ENCODE assay signal across 1 cellular context in the genomic region with DNA sequence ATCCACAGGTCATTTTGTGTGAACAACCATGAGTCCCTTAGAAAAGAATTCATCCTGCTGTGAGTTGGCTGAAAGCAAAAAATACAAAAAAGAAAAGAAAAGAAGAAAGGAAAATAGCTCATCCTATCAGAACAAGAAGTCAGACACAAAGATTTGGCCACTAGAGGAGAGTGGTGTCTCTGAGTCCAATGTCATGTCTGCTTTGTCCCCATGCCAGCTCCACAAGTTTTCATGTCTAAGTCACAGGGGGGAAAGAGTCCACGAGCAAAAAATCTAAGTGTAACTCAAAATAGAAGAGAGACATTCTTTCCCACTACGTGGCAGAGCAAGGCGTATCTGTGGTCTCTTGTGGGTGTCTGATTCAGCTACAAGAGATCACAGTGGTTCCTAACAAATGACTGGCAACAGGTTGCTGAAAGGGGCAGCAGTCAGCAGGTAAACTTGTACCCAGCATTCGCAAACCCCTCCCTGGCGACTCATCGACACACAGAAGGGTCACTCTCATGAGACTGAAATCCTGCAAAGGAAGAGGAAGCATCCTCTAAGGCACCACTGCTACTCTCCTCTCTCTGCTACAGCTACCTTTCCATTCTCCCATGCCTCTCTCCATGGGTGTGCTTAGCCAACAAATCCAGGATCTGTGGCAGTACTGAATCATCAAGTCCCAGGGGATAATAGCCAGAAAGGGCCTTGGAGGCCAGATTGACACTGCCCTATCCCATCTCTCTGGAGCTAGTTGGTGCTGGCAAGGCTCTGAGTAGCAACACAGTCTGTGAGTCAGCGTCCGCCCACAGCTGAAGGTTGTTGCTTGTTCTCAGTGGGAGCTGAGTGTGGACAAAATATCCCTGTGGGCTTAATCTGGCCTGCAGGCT.
TF ChIP-seq lines count a peak whose summit lies in the region.

No MANE protein-coding gene starts in this region.

TF ChIP-seq in IMR-90, 13 proteins besides CTCF, POLR2A, EP300 and RAD21:
- TF ChIP-seq FOS (IDR thresholded peaks at IDR 0.05; ENCODE audit: low read depth, low read length), result peak; percentile 71
- TF ChIP-seq BHLHE40 (IDR thresholded peaks at IDR 0.05; ENCODE audit: low read depth, low read length), result peak; percentile 34; the same call in 1 of the 2 replicates
- TF ChIP-seq MXI1 (IDR thresholded peaks at IDR 0.05; ENCODE audit: borderline replicate concordance, low read depth, low read length), result no peak
- peak; percentile 49 for TF ChIP-seq RCOR1 (IDR thresholded peaks at IDR 0.05; ENCODE audit: insufficient replicate concordance, low read length)
- TF ChIP-seq RFX5 (IDR thresholded peaks at IDR 0.05; ENCODE audit: low read depth, low read length), result no peak
- no peak for TF ChIP-seq NFE2L2 (IDR thresholded peaks at IDR 0.05; ENCODE audit: low read depth, low read length)
- no peak for TF ChIP-seq MAZ (IDR thresholded peaks at IDR 0.05; ENCODE audit: borderline replicate concordance, low read depth, low read length)
- peak; percentile 33 for TF ChIP-seq SMC3 (IDR thresholded peaks at IDR 0.05; ENCODE audit: low read depth, low read length)
- TF ChIP-seq, protein P1, sequence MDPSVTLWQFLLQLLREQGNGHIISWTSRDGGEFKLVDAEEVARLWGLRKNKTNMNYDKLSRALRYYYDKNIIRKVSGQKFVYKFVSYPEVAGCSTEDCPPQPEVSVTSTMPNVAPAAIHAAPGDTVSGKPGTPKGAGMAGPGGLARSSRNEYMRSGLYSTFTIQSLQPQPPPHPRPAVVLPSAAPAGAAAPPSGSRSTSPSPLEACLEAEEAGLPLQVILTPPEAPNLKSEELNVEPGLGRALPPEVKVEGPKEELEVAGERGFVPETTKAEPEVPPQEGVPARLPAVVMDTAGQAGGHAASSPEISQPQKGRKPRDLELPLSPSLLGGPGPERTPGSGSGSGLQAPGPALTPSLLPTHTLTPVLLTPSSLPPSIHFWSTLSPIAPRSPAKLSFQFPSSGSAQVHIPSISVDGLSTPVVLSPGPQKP (IDR thresholded peaks at IDR 0.05; ENCODE audit: borderline replicate concordance, low read depth, low read length), result no peak
- TF ChIP-seq, protein P2, sequence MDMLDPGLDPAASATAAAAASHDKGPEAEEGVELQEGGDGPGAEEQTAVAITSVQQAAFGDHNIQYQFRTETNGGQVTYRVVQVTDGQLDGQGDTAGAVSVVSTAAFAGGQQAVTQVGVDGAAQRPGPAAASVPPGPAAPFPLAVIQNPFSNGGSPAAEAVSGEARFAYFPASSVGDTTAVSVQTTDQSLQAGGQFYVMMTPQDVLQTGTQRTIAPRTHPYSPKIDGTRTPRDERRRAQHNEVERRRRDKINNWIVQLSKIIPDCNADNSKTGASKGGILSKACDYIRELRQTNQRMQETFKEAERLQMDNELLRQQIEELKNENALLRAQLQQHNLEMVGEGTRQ (IDR thresholded peaks at IDR 0.05; ENCODE audit: low read depth, low read length), result no peak; the same call in 1 of the 2 replicates
